ENCODE assay signal across 1 cellular context in the genomic region with DNA sequence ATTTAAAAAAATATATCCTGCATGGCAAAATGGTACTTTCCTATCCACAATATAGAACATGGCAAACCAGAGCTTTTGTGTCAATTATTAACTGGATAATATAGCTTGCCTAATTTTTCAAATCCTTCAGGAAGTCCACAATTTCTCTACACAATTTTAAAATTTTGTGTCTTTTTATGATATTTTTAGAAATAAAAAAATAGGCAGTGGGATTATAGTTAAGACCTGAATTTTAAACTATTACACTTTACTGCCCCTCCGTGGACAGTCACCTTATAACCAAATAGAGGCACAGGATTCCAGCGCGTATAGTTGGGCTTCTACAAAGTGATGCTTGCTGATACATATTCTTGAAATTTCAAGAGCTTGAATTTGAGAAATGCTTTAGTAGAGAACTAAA.
TF ChIP-seq lines count a peak whose summit lies in the region.

No MANE protein-coding gene starts in this region.

TF ChIP-seq in H1, 55 proteins besides CTCF, POLR2A, EP300 and RAD21 (continued from another document):
- TF ChIP-seq, protein P1, sequence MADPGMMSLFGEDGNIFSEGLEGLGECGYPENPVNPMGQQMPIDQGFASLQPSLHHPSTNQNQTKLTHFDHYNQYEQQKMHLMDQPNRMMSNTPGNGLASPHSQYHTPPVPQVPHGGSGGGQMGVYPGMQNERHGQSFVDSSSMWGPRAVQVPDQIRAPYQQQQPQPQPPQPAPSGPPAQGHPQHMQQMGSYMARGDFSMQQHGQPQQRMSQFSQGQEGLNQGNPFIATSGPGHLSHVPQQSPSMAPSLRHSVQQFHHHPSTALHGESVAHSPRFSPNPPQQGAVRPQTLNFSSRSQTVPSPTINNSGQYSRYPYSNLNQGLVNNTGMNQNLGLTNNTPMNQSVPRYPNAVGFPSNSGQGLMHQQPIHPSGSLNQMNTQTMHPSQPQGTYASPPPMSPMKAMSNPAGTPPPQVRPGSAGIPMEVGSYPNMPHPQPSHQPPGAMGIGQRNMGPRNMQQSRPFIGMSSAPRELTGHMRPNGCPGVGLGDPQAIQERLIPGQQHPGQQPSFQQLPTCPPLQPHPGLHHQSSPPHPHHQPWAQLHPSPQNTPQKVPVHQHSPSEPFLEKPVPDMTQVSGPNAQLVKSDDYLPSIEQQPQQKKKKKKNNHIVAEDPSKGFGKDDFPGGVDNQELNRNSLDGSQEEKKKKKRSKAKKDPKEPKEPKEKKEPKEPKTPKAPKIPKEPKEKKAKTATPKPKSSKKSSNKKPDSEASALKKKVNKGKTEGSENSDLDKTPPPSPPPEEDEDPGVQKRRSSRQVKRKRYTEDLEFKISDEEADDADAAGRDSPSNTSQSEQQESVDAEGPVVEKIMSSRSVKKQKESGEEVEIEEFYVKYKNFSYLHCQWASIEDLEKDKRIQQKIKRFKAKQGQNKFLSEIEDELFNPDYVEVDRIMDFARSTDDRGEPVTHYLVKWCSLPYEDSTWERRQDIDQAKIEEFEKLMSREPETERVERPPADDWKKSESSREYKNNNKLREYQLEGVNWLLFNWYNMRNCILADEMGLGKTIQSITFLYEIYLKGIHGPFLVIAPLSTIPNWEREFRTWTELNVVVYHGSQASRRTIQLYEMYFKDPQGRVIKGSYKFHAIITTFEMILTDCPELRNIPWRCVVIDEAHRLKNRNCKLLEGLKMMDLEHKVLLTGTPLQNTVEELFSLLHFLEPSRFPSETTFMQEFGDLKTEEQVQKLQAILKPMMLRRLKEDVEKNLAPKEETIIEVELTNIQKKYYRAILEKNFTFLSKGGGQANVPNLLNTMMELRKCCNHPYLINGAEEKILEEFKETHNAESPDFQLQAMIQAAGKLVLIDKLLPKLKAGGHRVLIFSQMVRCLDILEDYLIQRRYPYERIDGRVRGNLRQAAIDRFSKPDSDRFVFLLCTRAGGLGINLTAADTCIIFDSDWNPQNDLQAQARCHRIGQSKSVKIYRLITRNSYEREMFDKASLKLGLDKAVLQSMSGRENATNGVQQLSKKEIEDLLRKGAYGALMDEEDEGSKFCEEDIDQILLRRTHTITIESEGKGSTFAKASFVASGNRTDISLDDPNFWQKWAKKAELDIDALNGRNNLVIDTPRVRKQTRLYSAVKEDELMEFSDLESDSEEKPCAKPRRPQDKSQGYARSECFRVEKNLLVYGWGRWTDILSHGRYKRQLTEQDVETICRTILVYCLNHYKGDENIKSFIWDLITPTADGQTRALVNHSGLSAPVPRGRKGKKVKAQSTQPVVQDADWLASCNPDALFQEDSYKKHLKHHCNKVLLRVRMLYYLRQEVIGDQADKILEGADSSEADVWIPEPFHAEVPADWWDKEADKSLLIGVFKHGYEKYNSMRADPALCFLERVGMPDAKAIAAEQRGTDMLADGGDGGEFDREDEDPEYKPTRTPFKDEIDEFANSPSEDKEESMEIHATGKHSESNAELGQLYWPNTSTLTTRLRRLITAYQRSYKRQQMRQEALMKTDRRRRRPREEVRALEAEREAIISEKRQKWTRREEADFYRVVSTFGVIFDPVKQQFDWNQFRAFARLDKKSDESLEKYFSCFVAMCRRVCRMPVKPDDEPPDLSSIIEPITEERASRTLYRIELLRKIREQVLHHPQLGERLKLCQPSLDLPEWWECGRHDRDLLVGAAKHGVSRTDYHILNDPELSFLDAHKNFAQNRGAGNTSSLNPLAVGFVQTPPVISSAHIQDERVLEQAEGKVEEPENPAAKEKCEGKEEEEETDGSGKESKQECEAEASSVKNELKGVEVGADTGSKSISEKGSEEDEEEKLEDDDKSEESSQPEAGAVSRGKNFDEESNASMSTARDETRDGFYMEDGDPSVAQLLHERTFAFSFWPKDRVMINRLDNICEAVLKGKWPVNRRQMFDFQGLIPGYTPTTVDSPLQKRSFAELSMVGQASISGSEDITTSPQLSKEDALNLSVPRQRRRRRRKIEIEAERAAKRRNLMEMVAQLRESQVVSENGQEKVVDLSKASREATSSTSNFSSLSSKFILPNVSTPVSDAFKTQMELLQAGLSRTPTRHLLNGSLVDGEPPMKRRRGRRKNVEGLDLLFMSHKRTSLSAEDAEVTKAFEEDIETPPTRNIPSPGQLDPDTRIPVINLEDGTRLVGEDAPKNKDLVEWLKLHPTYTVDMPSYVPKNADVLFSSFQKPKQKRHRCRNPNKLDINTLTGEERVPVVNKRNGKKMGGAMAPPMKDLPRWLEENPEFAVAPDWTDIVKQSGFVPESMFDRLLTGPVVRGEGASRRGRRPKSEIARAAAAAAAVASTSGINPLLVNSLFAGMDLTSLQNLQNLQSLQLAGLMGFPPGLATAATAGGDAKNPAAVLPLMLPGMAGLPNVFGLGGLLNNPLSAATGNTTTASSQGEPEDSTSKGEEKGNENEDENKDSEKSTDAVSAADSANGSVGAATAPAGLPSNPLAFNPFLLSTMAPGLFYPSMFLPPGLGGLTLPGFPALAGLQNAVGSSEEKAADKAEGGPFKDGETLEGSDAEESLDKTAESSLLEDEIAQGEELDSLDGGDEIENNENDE (IDR thresholded peaks at IDR 0.05; ENCODE audit: insufficient replicate concordance, low read length): peak; percentile 55
- no peak for TF ChIP-seq CEBPB (IDR thresholded peaks at IDR 0.05; ENCODE audit: low read depth, low read length)
